Comparison of ENCODE assay signal across 11 cellular contexts in genomic region chr11:67649634-67650540, GRCh38. TPM values are rescaled to one million over a fixed set of nuclear protein-coding genes. Genes with fewer than 3 reads are reported as not detected.
DNase-seq lines count a peak whose midpoint lies in the region; ATAC-seq and TF ChIP-seq lines count a peak whose summit lies in the region.
"Had no signal": no experiment of that assay in that cellular context is flagged by ENCODE, and none has a peak within 500 bp of the region (broad histone marks: within the 10 kb centered on the region; RNA-seq: fewer than 3 reads in every experiment).

No MANE protein-coding gene starts in this region.

- POLR2A ChIA-PET in MCF 10A (lab: Yijun Ruan, JAX) (no interaction called here), activated B cell treated with CpG ODN at 0.5 μM for 24 hours (lab: Charles Lee) (interaction anchor here (0.5 to 7.2 kb wide), 8 partner anchors 20 to 404 kb away, joined by 3 to 43 read pairs (median 4); partner anchors contain the start of genes CORO1B, GSTP1, NUDT8 and PPP1CA)

- no peaks in the 10 kb centered on the region for H3K4me1 ChIP-seq in breast epithelium
- H3K4me1 ChIP-seq in lower lobe of right lung, result no peaks in the 10 kb centered on the region
- no peaks in the 10 kb centered on the region for H3K4me1 ChIP-seq in vagina

- DNase-seq in breast epithelium (ENCODE audit: low spot score in 2 of 2), result no peak
- DNase-seq in MCF 10A (ENCODE audit: unreplicated experiment), result no peak
- no peak for DNase-seq in activated B cell treated with CpG ODN at 0.5 μM for 24 hours
- DNase-seq in lower lobe of right lung, result no peak
- no peak for DNase-seq in vagina (ENCODE audit: extremely low spot score in 2 of 2)
- DNase-seq: dermis blood vessel endothelial cell had no signal

- ATAC-seq in activated B cell treated with CpG ODN at 0.5 μM for 24 hours (ENCODE audit: low read depth), result no peak
- ATAC-seq in lower lobe of right lung, result peak in 1 of 2 donors; percentile 15
- ATAC-seq in GM19023 (IDR thresholded peaks at IDR 0.05; ENCODE audit: unreplicated experiment), result no peak
- no peak for ATAC-seq in GM18511 (IDR thresholded peaks at IDR 0.05; ENCODE audit: unreplicated experiment)
- ATAC-seq in HG02642 (IDR thresholded peaks at IDR 0.05; ENCODE audit: poor library complexity, unreplicated experiment), result no peak

- no TSS peak for BruUV-seq in MCF 10A (replicated peaks; lab: Mats Ljungman, UMichigan)

- H3K4me3 Mint-ChIP-seq in MCF 10A (ENCODE audit: unreplicated experiment) (no peak overlapping the region), activated B cell treated with CpG ODN at 0.5 μM for 24 hours (peak overlapping the region; percentile 88)

- H3K27ac ChIP-seq in breast epithelium (peak overlapping the region; percentile 14 to 33), lower lobe of right lung (peak overlapping the region; percentile 57), vagina (no peak overlapping the region)

- intact Hi-C loops in breast epithelium (cut with DNase I; ENCODE audit: low total_unique reads) (no loop called here), MCF 10A (cut with micrococcal nuclease) (no loop called here), activated B cell treated with CpG ODN at 0.5 μM for 24 hours (cut with micrococcal nuclease) (no loop called here), lower lobe of right lung (cut with DNase I) (no loop called here), vagina (cut with DNase I) (no loop called here)

- H3K27ac Mint-ChIP-seq in MCF 10A (ENCODE audit: low read depth, unreplicated experiment) (no peak overlapping the region), activated B cell treated with CpG ODN at 0.5 μM for 24 hours (peak overlapping the region; percentile 89)

- H3K27me3 ChIP-seq in breast epithelium (no peaks in the 10 kb centered on the region), lower lobe of right lung (ENCODE audit: low read depth) (peaks cover 21% of the 10 kb centered on the region), vagina (no peaks in the 10 kb centered on the region)

- H3K9me3 Mint-ChIP-seq in MCF 10A (ENCODE audit: unreplicated experiment), result no peaks in the 10 kb centered on the region
- H3K9me3 Mint-ChIP-seq in activated B cell treated with CpG ODN at 0.5 μM for 24 hours, result no peaks in the 10 kb centered on the region

- H3K36me3 Mint-ChIP-seq in MCF 10A (ENCODE audit: insufficient read depth, unreplicated experiment), result no peaks in the 10 kb centered on the region
- H3K36me3 Mint-ChIP-seq in activated B cell treated with CpG ODN at 0.5 μM for 24 hours (ENCODE audit: low read depth), result no peaks in the 10 kb centered on the region

- TF ChIP-seq POLR2A in breast epithelium (IDR thresholded peaks at IDR 0.05) (no peak), vagina (IDR thresholded peaks at IDR 0.05) (no peak)

- H3K27me3 Mint-ChIP-seq in MCF 10A (ENCODE audit: insufficient read depth, unreplicated experiment) (no peaks in the 10 kb centered on the region), activated B cell treated with CpG ODN at 0.5 μM for 24 hours (no peaks in the 10 kb centered on the region)

- no peak for TF ChIP-seq CTCF in breast epithelium (IDR thresholded peaks at IDR 0.05)
- TF ChIP-seq CTCF in MCF 10A (IDR thresholded peaks at IDR 0.05; ENCODE audit: unreplicated experiment), result no peak
- TF ChIP-seq CTCF in activated B cell treated with CpG ODN at 0.5 μM for 24 hours (IDR thresholded peaks at IDR 0.05), result no peak
- no peak for TF ChIP-seq CTCF in lower lobe of right lung (IDR thresholded peaks at IDR 0.05)
- TF ChIP-seq CTCF in vagina (IDR thresholded peaks at IDR 0.05), result no peak

- H3K4me3 ChIP-seq in breast epithelium (peak overlapping the region; percentile 26 to 71 (median 58)), lower lobe of right lung (peak overlapping the region; percentile 56), vagina (peak overlapping the region; percentile 42)

- H3K36me3 ChIP-seq in breast epithelium (no peaks in the 10 kb centered on the region), lower lobe of right lung (no peaks in the 10 kb centered on the region), vagina (no peaks in the 10 kb centered on the region)

- CTCF ChIA-PET in MCF 10A (lab: Yijun Ruan, JAX), result interaction anchor here (0.6 to 1.5 kb wide), 3 partner anchors 20 to 118 kb away, joined by 3 to 7 read pairs (median 4); partner anchors contain the start of gene NUDT8
- CTCF ChIA-PET in activated B cell treated with CpG ODN at 0.5 μM for 24 hours (lab: Charles Lee), result interaction anchor here (0.7 to 4.2 kb wide), 6 partner anchors 9 to 21 kb away, joined by 3 to 55 read pairs (median 4); partner anchors contain the start of gene NUDT8

- H3K4me1 Mint-ChIP-seq in MCF 10A (ENCODE audit: insufficient read depth, unreplicated experiment) (no peaks in the 10 kb centered on the region), activated B cell treated with CpG ODN at 0.5 μM for 24 hours (peaks cover 60% of the 10 kb centered on the region)

- H3K9me3 ChIP-seq in breast epithelium (no peaks in the 10 kb centered on the region), lower lobe of right lung (no peaks in the 10 kb centered on the region), vagina (no peaks in the 10 kb centered on the region)

RNA-seq across cellular contexts. Expression of gene ACY3, which starts 0.6 kb away (rescaled TPM):
- total RNA-seq in breast epithelium, result under 1 TPM in 2 of 3 donors, not detected in 1; 0.66 to 0.73 TPM
- total RNA-seq in MCF 10A (2022), result not detected in 2 replicates
- total RNA-seq in activated B cell treated with CpG ODN at 0.5 μM for 24 hours, result not detected in 2 replicates
- total RNA-seq in lower lobe of right lung, result not detected
- total RNA-seq in vagina, result not detected
- total RNA-seq: dermis blood vessel endothelial cell, pulmonary artery endothelial cell had no signal

RNA-seq across cellular contexts. Expression of gene TBX10, which starts 10.3 kb away (rescaled TPM):
- not detected for total RNA-seq in breast epithelium
- total RNA-seq in MCF 10A (2022), result not detected in 2 replicates
- total RNA-seq in activated B cell treated with CpG ODN at 0.5 μM for 24 hours, result not detected in 2 replicates
- not detected for total RNA-seq in lower lobe of right lung
- total RNA-seq in vagina, result not detected
- total RNA-seq: dermis blood vessel endothelial cell; pulmonary artery endothelial cell; T-helper 2 cell treated with Interferon-gamma antibody and Interleukin-4, amounts not matched to agents 100 ng/mL and 5 ng/mL, for 36 hours had no signal

RNA-seq across cellular contexts. Expression of gene NUDT8, which starts 20.1 kb away (rescaled TPM):
- total RNA-seq in breast epithelium, result 10 to 100 TPM in 2 of 3 donors, 1 to 10 TPM in 1; 9.7 to 15.1 (median 12.0) TPM
- total RNA-seq in MCF 10A (2022), result 3.6 and 6.9 TPM in 2 replicates
- total RNA-seq in activated B cell treated with CpG ODN at 0.5 μM for 24 hours, result 5.3 and 6.1 TPM in 2 replicates
- total RNA-seq in lower lobe of right lung, result 8.8 TPM
- 23.8 TPM for total RNA-seq in vagina

RNA-seq across cellular contexts. Expression of gene ALDH3B2, which starts 24.5 kb away (rescaled TPM):
- 10 to 100 TPM in 2 of 3 donors, under 1 TPM in 1; 0.32 to 62.3 (median 44.1) TPM for total RNA-seq in breast epithelium
- total RNA-seq in MCF 10A (2022), result not detected in 2 replicates
- total RNA-seq in activated B cell treated with CpG ODN at 0.5 μM for 24 hours, result not detected in 2 replicates
- total RNA-seq in lower lobe of right lung, result 0.65 TPM
- total RNA-seq in vagina, result 19.9 TPM
- total RNA-seq: dermis blood vessel endothelial cell; pulmonary artery endothelial cell; T-helper 2 cell treated with Interferon-gamma antibody and Interleukin-4, amounts not matched to agents 100 ng/mL and 5 ng/mL, for 36 hours had no signal

RNA-seq across cellular contexts. Expression of gene NDUFV1, which starts 43.2 kb away (rescaled TPM):
- total RNA-seq in breast epithelium (100 to 1,000 TPM; 159 to 222 (median 186) TPM), MCF 10A (2022) (158 and 223 TPM in 2 replicates), activated B cell treated with CpG ODN at 0.5 μM for 24 hours (207 and 221 TPM in 2 replicates), lower lobe of right lung (143 TPM), vagina (254 TPM)
